7 cellular contexts compared by ENCODE assay signal in genomic region chr3:191328383-191328962, GRCh38. TPM values are rescaled to one million over a fixed set of nuclear protein-coding genes. Genes with fewer than 3 reads are reported as not detected.
DNase-seq lines count a peak whose midpoint lies in the region; ATAC-seq, FAIRE-seq and TF ChIP-seq lines count a peak whose summit lies in the region.

No MANE protein-coding gene starts in this region.

- H3K36me3 ChIP-seq in rectal smooth muscle tissue (ENCODE audit: control insufficient read depth, insufficient read depth, low read length) (no peaks in the 10 kb centered on the region), Karpas-422 (ENCODE audit: insufficient read depth, low read length) (no peaks in the 10 kb centered on the region)

- TF ChIP-seq CTCF in fibroblast of villous mesenchyme (IDR thresholded peaks at IDR 0.05; ENCODE audit: insufficient read depth, low read depth, low read length), result no peak

- TF ChIP-seq POLR2A in H54 (IDR thresholded peaks at IDR 0.05; ENCODE audit: low read depth, low read length), result no peak

- CTCF ChIA-PET in T-cell (lab: Charles Lee), result no interaction called here

- H3K9ac ChIP-seq in rectal smooth muscle tissue (ENCODE audit: low read length) (peak overlapping the region; percentile 45), Karpas-422 (ENCODE audit: low read length) (no peak overlapping the region)

- H3K4me3 ChIP-seq in fibroblast of villous mesenchyme (ENCODE audit: low read depth, low read length), result peak overlapping the region; percentile 86
- H3K4me3 ChIP-seq in rectal smooth muscle tissue (ENCODE audit: low read length), result peak overlapping the region; percentile 93
- no peak overlapping the region for H3K4me3 ChIP-seq in Karpas-422 (ENCODE audit: low read length)

- H2AFZ ChIP-seq in Karpas-422 (ENCODE audit: low read length), result no peak overlapping the region

- H3K4me2 ChIP-seq in Karpas-422 (ENCODE audit: low read depth, low read length, poor library complexity, severe bottlenecking), result no peak overlapping the region

- H3K79me2 ChIP-seq in Karpas-422 (ENCODE audit: low read length), result no peaks in the 10 kb centered on the region

- H3K36me3 Mint-ChIP-seq in T-cell, result no peaks in the 10 kb centered on the region

- H3K4me1 Mint-ChIP-seq in T-cell, result peaks cover 15 to 35% (median 20%) of the 10 kb centered on the region in 3 donors

- POLR2A ChIA-PET in T-cell (lab: Charles Lee), result no interaction called here

- peaks cover 11% of the 10 kb centered on the region for H3K4me1 ChIP-seq in rectal smooth muscle tissue (ENCODE audit: control insufficient read depth, insufficient read depth, low read length)
- H3K4me1 ChIP-seq in Karpas-422 (ENCODE audit: low read length), result no peaks in the 10 kb centered on the region

- peaks cover 6 to 15% of the 10 kb centered on the region in 2 donors for H3K27me3 Mint-ChIP-seq in T-cell

- DNase-seq in H54 (ENCODE audit: insufficient read length, low spot score) (no peak), T-cell (no peak), fibroblast of villous mesenchyme (ENCODE audit: low read depth) (no peak), Karpas-422 (no peak)

- FAIRE-seq in H54 (lab: Jason Lieb, UNC), result peak; percentile 64

- H3K27me3 ChIP-seq in rectal smooth muscle tissue (ENCODE audit: control insufficient read depth, insufficient read depth, low read length), result no peaks in the 10 kb centered on the region
- no peaks in the 10 kb centered on the region for H3K27me3 ChIP-seq in Karpas-422 (ENCODE audit: low read length)

- peak overlapping the region; percentile 62 to 84 for H3K27ac Mint-ChIP-seq in T-cell

- H3K4me3 Mint-ChIP-seq in T-cell, result peak overlapping the region; percentile 57 to 78 (median 70)

- H3K9me2 ChIP-seq in Karpas-422 (replicated peaks; ENCODE audit: insufficient read depth, low read length), result no peaks in the 10 kb centered on the region

- H3K9me3 Mint-ChIP-seq in T-cell, result peaks cover 0 to 2% (median 0%) of the 10 kb centered on the region in 3 donors

- H3K27ac ChIP-seq in rectal smooth muscle tissue (ENCODE audit: low read depth, low read length), result peak overlapping the region; percentile 94
- no peak overlapping the region for H3K27ac ChIP-seq in Karpas-422 (ENCODE audit: low read length)

- H4K20me1 ChIP-seq in Karpas-422 (ENCODE audit: insufficient read depth, low read depth, low read length), result no peaks in the 10 kb centered on the region

- ATAC-seq in T-cell (replicated peaks in 1 of 4) (peak; percentile 18 to 62 (median 42)), HG02678 (IDR thresholded peaks at IDR 0.05; ENCODE audit: unreplicated experiment) (no peak), HG02588 (IDR thresholded peaks at IDR 0.05; ENCODE audit: unreplicated experiment) (no peak)

- peaks cover 22% of the 10 kb centered on the region for H3K9me3 ChIP-seq in Karpas-422 (ENCODE audit: low read length)

RNA-seq across cellular contexts. Expression of gene CCDC50, which starts 0.7 kb away (rescaled TPM):
- total RNA-seq in T-cell (1 to 10 TPM; 4.0 to 9.7 (median 9.7) TPM), fibroblast of villous mesenchyme (102 and 107 TPM in 2 replicates)
- not detected in 2 replicates for total RNA-seq in Karpas-422 (2014; rRNA removed; shearing (Covaris generic); ENCODE audit: low replicate concordance)

RNA-seq across cellular contexts. Expression of gene UTS2B, which starts 1.9 kb away (rescaled TPM):
- total RNA-seq in T-cell (under 1 TPM in 2 of 5 donors, not detected in 3; 0.32 to 0.36 TPM), fibroblast of villous mesenchyme (0.64 and 0.86 TPM in 2 replicates)
- total RNA-seq in Karpas-422 (2014; rRNA removed; shearing (Covaris generic); ENCODE audit: low replicate concordance), result not detected in 2 replicates

Comparison
In these comparisons a context has a peak if more than half of its experiments do, and no peak if none do; other contexts are left out.
1. ATAC-seq: peak in T-cell (4 of 4); none in HG02678 (single experiment) and HG02588 (single experiment).